27 cellular contexts compared by ENCODE assay signal in genomic region chr5:154966081-154966841, GRCh38. TPM values are rescaled to one million over a fixed set of nuclear protein-coding genes. Genes with fewer than 3 reads are reported as not detected.
A peak's percentile ranks its signal among the peaks of the same experiment; 100 is the strongest.
DNase-seq lines count a peak whose midpoint lies in the region; ATAC-seq and TF ChIP-seq lines count a peak whose summit lies in the region.
"Had no signal": no experiment of that assay in that cellular context is flagged by ENCODE, and none has a peak within 500 bp of the region (broad histone marks: within the 10 kb centered on the region; RNA-seq: fewer than 3 reads in every experiment).

No MANE protein-coding gene starts in this region.

- H3K27me3 ChIP-seq in left ventricle myocardium inferior (ENCODE audit: low read depth) = no peaks in the 10 kb centered on the region
- H3K27me3 ChIP-seq: esophagus muscularis mucosa, ovary, tibial nerve had no signal

- peak overlapping the region; percentile 72 for H3K27ac ChIP-seq in left ventricle myocardium inferior (replicated peaks)
- H3K27ac ChIP-seq: ovary, tibial nerve had no signal

- H3K4me1 ChIP-seq in left ventricle myocardium inferior = peaks cover 41% of the 10 kb centered on the region
- H3K4me1 ChIP-seq: esophagus muscularis mucosa, tibial nerve had no signal

- CTCF ChIA-PET in WTC11 (lab: Charles Lee) = interaction anchor here (1.7 kb wide), 1 partner anchor 38 kb away, joined by 4 read pairs; no protein-coding TSS in a partner anchor

- no peaks in the 10 kb centered on the region for H3K27me3 Mint-ChIP-seq in CD14-positive monocyte (ENCODE audit: low read depth in 3 of 3)
- no peaks in the 10 kb centered on the region for H3K27me3 Mint-ChIP-seq in WTC11 (ENCODE audit: low read depth)
- no peaks in the 10 kb centered on the region for H3K27me3 Mint-ChIP-seq in neural crest cell (ENCODE audit: low read depth)
- H3K27me3 Mint-ChIP-seq: CD4-positive, alpha-beta memory T cell; naive thymus-derived CD4-positive, alpha-beta T cell had no signal

- H3K4me1 Mint-ChIP-seq in CD14-positive monocyte (peaks cover 4% of the 10 kb centered on the region), WTC11 (no peaks in the 10 kb centered on the region), neural crest cell (no peaks in the 10 kb centered on the region)
- H3K4me1 Mint-ChIP-seq: GM23338 had no signal

- peak overlapping the region in 4 of 7 donors; percentile 2 to 59 (median 20) for H3K27ac Mint-ChIP-seq in CD14-positive monocyte
- H3K27ac Mint-ChIP-seq in WTC11 = peak overlapping the region; percentile 2; the same call in 1 of the 2 replicates
- H3K27ac Mint-ChIP-seq in neural crest cell (ENCODE audit: unreplicated experiment) = peak overlapping the region; percentile 68
- H3K27ac Mint-ChIP-seq: CD4-positive, alpha-beta memory T cell; GM23338; naive thymus-derived CD4-positive, alpha-beta T cell had no signal

- POLR2A ChIA-PET in WTC11 (lab: Charles Lee) = no interaction called here

- DNase-seq in CD14-positive monocyte (ENCODE audit: low spot score) (no peak), WTC11 (ENCODE audit: low spot score) (no peak), left ventricle myocardium inferior (no peak), neural crest cell (ENCODE audit: low read depth, low spot score) (no peak), medulla oblongata (ENCODE audit: extremely low spot score) (no peak), NCI-H748 (lab: John Stamatoyannopoulos, UW; ENCODE audit: unreplicated experiment) (no peak)
- DNase-seq: aorta; CD4-positive, alpha-beta memory T cell; cerebellar nuclear complex; DMS53; effector CD8-positive, alpha-beta T cell; naive thymus-derived CD4-positive, alpha-beta T cell; NCI-H1694; NCI-H748 treated with DMSO at 0.1 percent for 48 hours; ovary; SHP77; stimulated activated CD4-positive, alpha-beta T cell treated with anti-CD3 and anti-CD28 coated beads, Interleukin-2, amount 100 ng/mL, for 24 hours; stimulated activated naive CD8-positive, alpha-beta T cell treated with anti-CD3 and anti-CD28 coated beads, Interleukin-15, Interleukin-2, amounts not matched to agents 100 U/mL and 50 U/mL, for 24 hours; T-helper 1 cell had no signal

- H3K4me3 Mint-ChIP-seq in CD14-positive monocyte (no peak overlapping the region), WTC11 (no peak overlapping the region), neural crest cell (no peak overlapping the region)
- H3K4me3 Mint-ChIP-seq: CD4-positive, alpha-beta memory T cell; GM23338; naive thymus-derived CD4-positive, alpha-beta T cell had no signal

- peak overlapping the region; percentile 14 for H3K4me3 ChIP-seq in left ventricle myocardium inferior
- H3K4me3 ChIP-seq: esophagus muscularis mucosa, GM23338, K562, ovary, tibial nerve had no signal

- no peak for ATAC-seq in WTC11
- ATAC-seq in GM21515 (IDR thresholded peaks at IDR 0.05; ENCODE audit: unreplicated experiment) = no peak
- no peak for ATAC-seq in SK-N-SH treated with all-trans-retinoic acid at 6 μM for 48 hours
- ATAC-seq: GM23338; K562; naive thymus-derived CD4-positive, alpha-beta T cell; stimulated activated naive CD8-positive, alpha-beta T cell treated with anti-CD3 and anti-CD28 coated beads, Interleukin-15, Interleukin-2, amounts not matched to agents 100 U/mL and 50 U/mL, for 24 hours had no signal

- no peaks in the 10 kb centered on the region for H3K9me3 ChIP-seq in left ventricle myocardium inferior (replicated peaks)
- H3K9me3 ChIP-seq: esophagus muscularis mucosa, ovary, tibial nerve had no signal

- H3K36me3 Mint-ChIP-seq in CD14-positive monocyte = peaks cover 52 to 65% of the 10 kb centered on the region in 2 donors
- H3K36me3 Mint-ChIP-seq in WTC11 = no peaks in the 10 kb centered on the region
- no peaks in the 10 kb centered on the region for H3K36me3 Mint-ChIP-seq in neural crest cell (ENCODE audit: low read depth)

- no peaks in the 10 kb centered on the region for H3K9me3 Mint-ChIP-seq in CD14-positive monocyte
- H3K9me3 Mint-ChIP-seq in WTC11 = no peaks in the 10 kb centered on the region
- no peaks in the 10 kb centered on the region for H3K9me3 Mint-ChIP-seq in neural crest cell
- H3K9me3 Mint-ChIP-seq: CD4-positive, alpha-beta memory T cell; GM23338; naive thymus-derived CD4-positive, alpha-beta T cell had no signal

- H3K36me3 ChIP-seq in left ventricle myocardium inferior = peaks cover 48% of the 10 kb centered on the region
- H3K36me3 ChIP-seq: ovary had no signal

- intact Hi-C loops in CD14-positive monocyte (cut with micrococcal nuclease) (no loop called here), left ventricle myocardium inferior (cut with micrococcal nuclease) (no loop called here)

- TF ChIP-seq CTCF in CD14-positive monocyte (IDR thresholded peaks at IDR 0.05) (no peak), WTC11 (IDR thresholded peaks at IDR 0.05) (no peak), left ventricle myocardium inferior (IDR thresholded peaks at IDR 0.05; ENCODE audit: borderline replicate concordance) (no peak), neural crest cell (conservative IDR thresholded peaks at IDR 0.05) (no peak)

TF ChIP-seq in WTC11, 78 proteins besides CTCF, POLR2A, EP300 and RAD21 (continues in another document):
- TF ChIP-seq ZNF232 (CRISPR knock-in tag; IDR thresholded peaks at IDR 0.05) (no peak), SMAD4 (CRISPR knock-in tag; IDR thresholded peaks at IDR 0.05) (no peak), E2F1 (CRISPR knock-in tag; IDR thresholded peaks at IDR 0.05) (no peak), EMX1 (CRISPR knock-in tag; IDR thresholded peaks at IDR 0.05) (no peak)

TF ChIP-seq in SK-N-SH treated with all-trans-retinoic acid at 6 μM for 48 hours, 23 proteins besides CTCF, POLR2A, EP300 and RAD21:
- no peak for TF ChIP-seq OSR1 (CRISPR knock-in tag; IDR thresholded peaks at IDR 0.05)
- TF ChIP-seq CSRNP3 (CRISPR knock-in tag; IDR thresholded peaks at IDR 0.05) = no peak
- no peak for TF ChIP-seq POU6F1 (CRISPR knock-in tag; IDR thresholded peaks at IDR 0.05; ENCODE audit: borderline replicate concordance, low read depth)
- no peak for TF ChIP-seq TCF4 (CRISPR knock-in tag; IDR thresholded peaks at IDR 0.05; ENCODE audit: borderline replicate concordance)
- no peak for TF ChIP-seq ZFP30 (CRISPR knock-in tag; IDR thresholded peaks at IDR 0.05)
- TF ChIP-seq BACH2 (CRISPR knock-in tag; IDR thresholded peaks at IDR 0.05; ENCODE audit: borderline replicate concordance) = no peak
- TF ChIP-seq ESRRG (CRISPR knock-in tag; IDR thresholded peaks at IDR 0.05) = no peak
TF ChIP-seq in SK-N-SH treated with all-trans-retinoic acid at 6 μM for 48 hours: peak in this region for 0.

RNA-seq across cellular contexts. Expression of gene MRPL22, which starts 25.4 kb away (rescaled TPM):
- 10 to 100 TPM; 56.7 to 66.1 TPM for polyA plus RNA-seq in CD14-positive monocyte
- total RNA-seq in WTC11 (2021) (52.0 to 62.3 TPM (median 60.1 TPM) in 3 replicates), left ventricle myocardium inferior (78.4 TPM), neural crest cell (59.5 and 62.4 TPM in 2 replicates)

RNA-seq across cellular contexts. Expression of gene GEMIN5, which starts 28.2 kb away (rescaled TPM):
- polyA plus RNA-seq in CD14-positive monocyte = 1 to 10 TPM; 2.0 to 3.8 TPM
- 25.9 to 34.8 TPM (median 27.2 TPM) in 3 replicates for total RNA-seq in WTC11 (2021)
- 14.0 TPM for total RNA-seq in left ventricle myocardium inferior
- total RNA-seq in neural crest cell = 34.3 and 35.3 TPM in 2 replicates

RNA-seq across cellular contexts. Expression of gene KIF4B, which starts 47.3 kb away (rescaled TPM):
- not detected for polyA plus RNA-seq in CD14-positive monocyte
- 0.07 to 0.09 TPM in 2 of 3 replicates, not detected in the other for total RNA-seq in WTC11 (2021)
- total RNA-seq in left ventricle myocardium inferior = not detected
- total RNA-seq in neural crest cell = not detected in 2 replicates
- total RNA-seq: CD4-positive, alpha-beta memory T cell; GM23338; lower leg skin; OCI-LY7; tibial nerve had no signal
- polyA plus RNA-seq: aorta; CD4-positive, alpha-beta memory T cell; GM23338; naive thymus-derived CD4-positive, alpha-beta T cell; ovary had no signal

Comparison
In these comparisons a context has a peak if more than half of its experiments do, and no peak if none do; other contexts are left out.
1. H3K27ac Mint-ChIP-seq: peak in every context shown above with its lines; median percentile 68 in neural crest cell; 20 in CD14-positive monocyte; 2 in WTC11.